Comparison of ENCODE assay signal across 13 cellular contexts in genomic region chr21:41763398-41763931, GRCh38. TPM values are rescaled to one million over a fixed set of nuclear protein-coding genes. Genes with fewer than 3 reads are reported as not detected.
DNase-seq lines count a peak whose midpoint lies in the region; ATAC-seq, FAIRE-seq and TF ChIP-seq lines count a peak whose summit lies in the region.
"Had no signal": no experiment of that assay in that cellular context is flagged by ENCODE, and none has a peak within 500 bp of the region (broad histone marks: within the 10 kb centered on the region; RNA-seq: fewer than 3 reads in every experiment).

No MANE protein-coding gene starts in this region.

- peaks cover 3% of the 10 kb centered on the region for H3K79me2 ChIP-seq in astrocyte (ENCODE audit: insufficient read depth, low read length)

- H3K4me1 ChIP-seq in astrocyte (ENCODE audit: insufficient read depth, low read length) (peaks cover 31% of the 10 kb centered on the region), iPS-20b (ENCODE audit: insufficient read depth, low read length) (peaks cover 52% of the 10 kb centered on the region), suprapubic skin (peaks cover 73% of the 10 kb centered on the region), testis (no peaks in the 10 kb centered on the region)

- no peak for ATAC-seq in GM21786 (IDR thresholded peaks at IDR 0.05; ENCODE audit: unreplicated experiment)
- no peak for ATAC-seq in stimulated activated memory B cell treated with anti-CD40 and anti-IgM and Interleukin-4, amounts not matched to agents 10 μg/mL and 1 μg/mL and 100 μg/mL, for 72 hours
- ATAC-seq: activated naive CD4-positive, alpha-beta T cell treated with anti-CD3 and anti-CD28 coated beads, Interleukin-2, amount 50 U/mL, for 72 hours had no signal

- H3K27ac ChIP-seq in astrocyte (ENCODE audit: low read depth, low read length) = no peak overlapping the region
- H3K27ac ChIP-seq in iPS-20b (ENCODE audit: low read length) = no peak overlapping the region
- H3K27ac ChIP-seq in suprapubic skin = peak overlapping the region; percentile 47
- H3K27ac ChIP-seq in testis = no peak overlapping the region

- H3K27me3 Mint-ChIP-seq in astrocyte (ENCODE audit: low read depth, unreplicated experiment) = peaks cover 51% of the 10 kb centered on the region
- peaks cover 84% of the 10 kb centered on the region for H3K27me3 Mint-ChIP-seq in stimulated activated memory B cell treated with anti-CD40 and anti-IgM and Interleukin-4, amounts not matched to agents 10 μg/mL and 1 μg/mL and 100 μg/mL, for 72 hours

- H3K9me3 ChIP-seq in astrocyte (ENCODE audit: insufficient read depth, low read depth, low read length) (no peaks in the 10 kb centered on the region), iPS-20b (ENCODE audit: insufficient read depth, low read depth, low read length) (no peaks in the 10 kb centered on the region), suprapubic skin (no peaks in the 10 kb centered on the region), testis (no peaks in the 10 kb centered on the region)

- FAIRE-seq in astrocyte (lab: Jason Lieb, UNC) = no peak

- peaks cover 12% of the 10 kb centered on the region for H3K9me3 Mint-ChIP-seq in astrocyte (ENCODE audit: unreplicated experiment)
- H3K9me3 Mint-ChIP-seq in stimulated activated memory B cell treated with anti-CD40 and anti-IgM and Interleukin-4, amounts not matched to agents 10 μg/mL and 1 μg/mL and 100 μg/mL, for 72 hours = no peaks in the 10 kb centered on the region
- H3K9me3 Mint-ChIP-seq: activated naive CD4-positive, alpha-beta T cell treated with anti-CD3 and anti-CD28 coated beads, Interleukin-2, amount 50 U/mL, for 72 hours; stimulated activated naive CD8-positive, alpha-beta T cell treated with anti-CD3 and anti-CD28 coated beads, Interleukin-15, Interleukin-2, amounts not matched to agents 100 ng/mL and 50 ng/mL, for 24 hours had no signal

- peak overlapping the region; percentile 71 for H3K4me3 Mint-ChIP-seq in astrocyte (ENCODE audit: unreplicated experiment)
- no peak overlapping the region for H3K4me3 Mint-ChIP-seq in stimulated activated memory B cell treated with anti-CD40 and anti-IgM and Interleukin-4, amounts not matched to agents 10 μg/mL and 1 μg/mL and 100 μg/mL, for 72 hours
- H3K4me3 Mint-ChIP-seq: stimulated activated naive CD8-positive, alpha-beta T cell treated with anti-CD3 and anti-CD28 coated beads, Interleukin-15, Interleukin-2, amounts not matched to agents 100 ng/mL and 50 ng/mL, for 24 hours had no signal

- H3K4me3 ChIP-seq in astrocyte (ENCODE audit: insufficient read depth, low read depth, low read length) = no peak overlapping the region
- H3K4me3 ChIP-seq in iPS-20b (ENCODE audit: low read length) = peak overlapping the region; percentile 70
- peak overlapping the region; percentile 22 for H3K4me3 ChIP-seq in suprapubic skin
- H3K4me3 ChIP-seq in testis = no peak overlapping the region

- 45% methylated on average over 12 of the region's 21 CpGs for WGBS in suprapubic skin
- WGBS in testis, 2 donors = 50 to 59% methylated on average over 15 to 21 of the region's 21 CpGs

- intact Hi-C loops in testis (cut with DNase I; ENCODE audit: low total_unique reads) = no loop called here

- TF ChIP-seq POLR2A in suprapubic skin (IDR thresholded peaks at IDR 0.05) (no peak), testis (IDR thresholded peaks at IDR 0.05) (no peak)

- H4K20me1 ChIP-seq in astrocyte (ENCODE audit: insufficient read depth, low read length) = peaks cover 3% of the 10 kb centered on the region

- H3K9ac ChIP-seq in astrocyte (ENCODE audit: low read length) = no peak overlapping the region
- H3K9ac ChIP-seq in iPS-20b (ENCODE audit: low read depth, low read length) = peak overlapping the region; percentile 36; the same call in 1 of the 2 replicates

- TF ChIP-seq CTCF in astrocyte (IDR thresholded peaks at IDR 0.05; ENCODE audit: insufficient read depth, low read depth, low read length) (no peak), suprapubic skin (IDR thresholded peaks at IDR 0.05) (no peak), testis (IDR thresholded peaks at IDR 0.05) (no peak)

- no peak overlapping the region for H3K4me2 ChIP-seq in astrocyte (ENCODE audit: low read length)

- peak in 2 of 3 experiments; percentile 84 to 93 for DNase-seq in NCI-H1417 (lab: John Stamatoyannopoulos, UW)
- DNase-seq in astrocyte (ENCODE audit: low read depth) = no peak
- DNase-seq in suprapubic skin (ENCODE audit: low spot score in 2 of 2) = no peak
- DNase-seq in testis = no peak
- DNase-seq: CD4-positive, alpha-beta memory T cell; head of caudate nucleus; NCI-H1105; T-helper 9 cell had no signal

- peak overlapping the region; percentile 91 for H3K27ac Mint-ChIP-seq in astrocyte (ENCODE audit: unreplicated experiment)
- H3K27ac Mint-ChIP-seq in stimulated activated memory B cell treated with anti-CD40 and anti-IgM and Interleukin-4, amounts not matched to agents 10 μg/mL and 1 μg/mL and 100 μg/mL, for 72 hours = no peak overlapping the region
- H3K27ac Mint-ChIP-seq: activated naive CD4-positive, alpha-beta T cell treated with anti-CD3 and anti-CD28 coated beads, Interleukin-2, amount 50 U/mL, for 72 hours; CD4-positive, alpha-beta memory T cell; stimulated activated naive CD8-positive, alpha-beta T cell treated with anti-CD3 and anti-CD28 coated beads, Interleukin-15, Interleukin-2, amounts not matched to agents 100 ng/mL and 50 ng/mL, for 24 hours had no signal

- H3K36me3 Mint-ChIP-seq in astrocyte (ENCODE audit: low read depth, unreplicated experiment) = peaks cover 3% of the 10 kb centered on the region
- no peaks in the 10 kb centered on the region for H3K36me3 Mint-ChIP-seq in stimulated activated memory B cell treated with anti-CD40 and anti-IgM and Interleukin-4, amounts not matched to agents 10 μg/mL and 1 μg/mL and 100 μg/mL, for 72 hours
- H3K36me3 Mint-ChIP-seq: CD4-positive, alpha-beta memory T cell had no signal

- TF ChIP-seq EP300 in suprapubic skin (IDR thresholded peaks at IDR 0.05) = no peak

- no peaks in the 10 kb centered on the region for H3K36me3 ChIP-seq in astrocyte (ENCODE audit: insufficient read depth, low read length)
- no peaks in the 10 kb centered on the region for H3K36me3 ChIP-seq in iPS-20b (ENCODE audit: insufficient read depth, low read depth, low read length)
- H3K36me3 ChIP-seq in suprapubic skin = no peaks in the 10 kb centered on the region
- no peaks in the 10 kb centered on the region for H3K36me3 ChIP-seq in testis (ENCODE audit: low read depth, missing control alignments)

- H3K27me3 ChIP-seq in astrocyte (ENCODE audit: insufficient read depth, low read length) (peaks cover 29% of the 10 kb centered on the region), iPS-20b (ENCODE audit: insufficient read depth, low read length) (peaks cover 100% of the 10 kb centered on the region), suprapubic skin (peaks cover 43% of the 10 kb centered on the region), testis (peaks cover 6% of the 10 kb centered on the region)

- H3K4me1 Mint-ChIP-seq in astrocyte (ENCODE audit: low read depth, unreplicated experiment) = peaks cover 20% of the 10 kb centered on the region
- peaks cover 41% of the 10 kb centered on the region for H3K4me1 Mint-ChIP-seq in stimulated activated memory B cell treated with anti-CD40 and anti-IgM and Interleukin-4, amounts not matched to agents 10 μg/mL and 1 μg/mL and 100 μg/mL, for 72 hours

- H2AFZ ChIP-seq in astrocyte (ENCODE audit: low read depth, low read length) = no peak overlapping the region

RNA-seq across cellular contexts. Expression of gene RIPK4, which starts 3.4 kb away (rescaled TPM):
- 1.1 and 1.8 TPM in 2 replicates for total RNA-seq in astrocyte
- 10 to 100 TPM; 38.6 to 59.5 (median 50.0) TPM for total RNA-seq in suprapubic skin
- 10 to 100 TPM in 1 of 2 donors, 1 to 10 TPM in 1; 5.9 to 10.2 TPM for total RNA-seq in testis
- 3.9 TPM for polyA plus RNA-seq in testis (ENCODE audit: insufficient read depth, low read depth, low replicate concordance)

Comparison
In these comparisons a context has a peak if more than half of its experiments do, and no peak if none do; other contexts are left out.
1. DNase-seq: peak in NCI-H1417 (2 of 3); none in astrocyte (single experiment), suprapubic skin (0 of 2) and testis (single experiment).
2. H3K4me3 ChIP-seq: peak in iPS-20b (single experiment) and suprapubic skin (single experiment); none in astrocyte (single experiment) and testis (0 of 2).